ENCODE assay signal across 16 cellular contexts in genomic region chr13:58056411-58056810, GRCh38.
A peak's percentile ranks its signal among the peaks of the same experiment; 100 is the strongest.
DNase-seq lines count a peak whose midpoint lies in the region; ATAC-seq and TF ChIP-seq lines count a peak whose summit lies in the region.
"Had no signal": no experiment of that assay in that cellular context is flagged by ENCODE, and none has a peak within 500 bp of the region (broad histone marks: within the 10 kb centered on the region; RNA-seq: fewer than 3 reads in every experiment).

No MANE protein-coding gene starts in this region.

- H3K27ac ChIP-seq in RWPE1: no peak overlapping the region
- H3K27ac ChIP-seq: BLaER1 treated with 17β-estradiol and CSF1 and Interleukin-3, amounts not matched to agents 10 nM and 100 nM had no signal

- DNase-seq in NCI-H2171 treated with DMSO at 0.1 percent for 48 hours (lab: John Stamatoyannopoulos, UW): peak; percentile 40
- no peak for DNase-seq in NCI-H2171 (lab: John Stamatoyannopoulos, UW)
- DNase-seq in RWPE1 (ENCODE audit: low spot score): peak; percentile 0
- DNase-seq in kidney tubule cell (ENCODE audit: low spot score): peak; percentile 45
- DNase-seq in left colon: no peak
- no peak for DNase-seq in GM13977 (ENCODE audit: low spot score)
- no peak for DNase-seq in T-helper 1 cell
- DNase-seq: ACHN; Calu3; CD4-positive, CD25-positive, alpha-beta regulatory T cell; DMS 273 treated with DMSO at 0.1 percent for 48 hours; DMS79 treated with DMSO at 0.1 percent for 48 hours; EL; GOT3; IMR-90 had no signal

- CTCF ChIA-PET in RWPE1 (lab: Yijun Ruan, JAX): no interaction called here

- ATAC-seq in left colon: no peak

- TF ChIP-seq CTCF in RWPE1 (conservative IDR thresholded peaks at IDR 0.05; ENCODE audit: low read depth): no peak
- TF ChIP-seq CTCF in GM13977 (IDR thresholded peaks at IDR 0.05; ENCODE audit: extremely low read depth, insufficient read depth, missing control alignments): no peak

- POLR2A ChIA-PET in RWPE1 (lab: Yijun Ruan, JAX; ENCODE audit: low non-redundant PET): no interaction called here

- in situ Hi-C loops in GM13977 (cut with MboI; ENCODE audit: low pct_unique_long_range_greater_than_20kb, low sequenced_read_pairs, unreplicated experiment): no loop called here

- intact Hi-C loops in left colon (cut with DNase I, micrococcal nuclease): no loop called here

Comparison
In these comparisons a context has a peak if more than half of its experiments do, and no peak if none do; other contexts are left out.
1. DNase-seq: peak in NCI-H2171 treated with DMSO at 0.1 percent for 48 hours (single experiment), RWPE1 (single experiment) and kidney tubule cell (single experiment); none in NCI-H2171 (single experiment), left colon (0 of 2), GM13977 (single experiment) and T-helper 1 cell (0 of 5).